In the genomic region with DNA sequence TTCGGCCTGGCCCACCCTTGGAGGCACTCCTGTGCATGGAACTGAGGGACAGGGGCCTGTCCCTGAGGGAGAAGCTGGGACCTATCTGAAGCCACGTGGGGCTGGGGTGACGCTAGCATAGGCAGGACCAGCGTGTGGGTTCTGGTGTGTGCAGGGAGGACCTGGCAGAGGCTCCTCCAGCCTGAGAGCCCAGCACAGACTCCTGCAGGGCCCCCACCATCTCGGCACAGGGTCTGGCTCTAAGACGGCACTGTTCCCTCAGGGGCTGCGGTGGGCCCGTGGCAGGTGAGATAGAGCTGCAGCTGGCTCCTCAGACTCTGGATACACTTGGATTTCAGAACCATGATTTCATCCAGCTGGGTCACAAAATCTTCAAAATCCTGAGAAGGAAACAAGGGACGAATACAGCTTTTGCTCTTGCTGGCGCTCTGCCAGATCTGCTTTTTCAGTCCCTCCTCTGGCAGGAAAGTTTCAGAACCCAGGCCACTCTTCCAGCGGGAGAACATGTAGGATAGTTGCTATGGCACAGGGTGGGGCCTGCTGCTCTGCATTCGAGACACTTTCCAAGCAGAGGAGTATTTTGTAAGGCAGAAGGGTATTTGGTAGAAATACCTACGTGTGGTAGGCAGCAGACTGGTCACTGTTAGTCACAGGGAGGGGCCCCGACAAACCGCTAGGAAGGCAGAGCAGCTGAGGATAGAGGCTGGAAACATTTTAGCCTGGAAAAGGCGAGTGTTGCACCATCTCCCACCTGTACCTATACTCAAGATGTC, we compare ENCODE assay signal across 1 cellular context.
TF ChIP-seq lines count a peak whose summit lies in the region.

No MANE protein-coding gene starts in this region.

TF ChIP-seq in HepG2, 621 proteins besides CTCF, POLR2A, EP300 and RAD21 (continued from another document):
- TF ChIP-seq, protein P1, sequence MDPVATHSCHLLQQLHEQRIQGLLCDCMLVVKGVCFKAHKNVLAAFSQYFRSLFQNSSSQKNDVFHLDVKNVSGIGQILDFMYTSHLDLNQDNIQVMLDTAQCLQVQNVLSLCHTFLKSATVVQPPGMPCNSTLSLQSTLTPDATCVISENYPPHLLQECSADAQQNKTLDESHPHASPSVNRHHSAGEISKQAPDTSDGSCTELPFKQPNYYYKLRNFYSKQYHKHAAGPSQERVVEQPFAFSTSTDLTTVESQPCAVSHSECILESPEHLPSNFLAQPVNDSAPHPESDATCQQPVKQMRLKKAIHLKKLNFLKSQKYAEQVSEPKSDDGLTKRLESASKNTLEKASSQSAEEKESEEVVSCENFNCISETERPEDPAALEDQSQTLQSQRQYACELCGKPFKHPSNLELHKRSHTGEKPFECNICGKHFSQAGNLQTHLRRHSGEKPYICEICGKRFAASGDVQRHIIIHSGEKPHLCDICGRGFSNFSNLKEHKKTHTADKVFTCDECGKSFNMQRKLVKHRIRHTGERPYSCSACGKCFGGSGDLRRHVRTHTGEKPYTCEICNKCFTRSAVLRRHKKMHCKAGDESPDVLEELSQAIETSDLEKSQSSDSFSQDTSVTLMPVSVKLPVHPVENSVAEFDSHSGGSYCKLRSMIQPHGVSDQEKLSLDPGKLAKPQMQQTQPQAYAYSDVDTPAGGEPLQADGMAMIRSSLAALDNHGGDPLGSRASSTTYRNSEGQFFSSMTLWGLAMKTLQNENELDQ (CRISPR knock-in tag; IDR thresholded peaks at IDR 0.05; ENCODE audit: borderline replicate concordance) = no peak
- TF ChIP-seq POLR2G (IDR thresholded peaks at IDR 0.05; ENCODE audit: low read depth, low read length) = peak; percentile 9; the same call in 1 of the 2 replicates
- no peak for TF ChIP-seq MIER2 (CRISPR knock-in tag; IDR thresholded peaks at IDR 0.05)
- TF ChIP-seq, protein P2, sequence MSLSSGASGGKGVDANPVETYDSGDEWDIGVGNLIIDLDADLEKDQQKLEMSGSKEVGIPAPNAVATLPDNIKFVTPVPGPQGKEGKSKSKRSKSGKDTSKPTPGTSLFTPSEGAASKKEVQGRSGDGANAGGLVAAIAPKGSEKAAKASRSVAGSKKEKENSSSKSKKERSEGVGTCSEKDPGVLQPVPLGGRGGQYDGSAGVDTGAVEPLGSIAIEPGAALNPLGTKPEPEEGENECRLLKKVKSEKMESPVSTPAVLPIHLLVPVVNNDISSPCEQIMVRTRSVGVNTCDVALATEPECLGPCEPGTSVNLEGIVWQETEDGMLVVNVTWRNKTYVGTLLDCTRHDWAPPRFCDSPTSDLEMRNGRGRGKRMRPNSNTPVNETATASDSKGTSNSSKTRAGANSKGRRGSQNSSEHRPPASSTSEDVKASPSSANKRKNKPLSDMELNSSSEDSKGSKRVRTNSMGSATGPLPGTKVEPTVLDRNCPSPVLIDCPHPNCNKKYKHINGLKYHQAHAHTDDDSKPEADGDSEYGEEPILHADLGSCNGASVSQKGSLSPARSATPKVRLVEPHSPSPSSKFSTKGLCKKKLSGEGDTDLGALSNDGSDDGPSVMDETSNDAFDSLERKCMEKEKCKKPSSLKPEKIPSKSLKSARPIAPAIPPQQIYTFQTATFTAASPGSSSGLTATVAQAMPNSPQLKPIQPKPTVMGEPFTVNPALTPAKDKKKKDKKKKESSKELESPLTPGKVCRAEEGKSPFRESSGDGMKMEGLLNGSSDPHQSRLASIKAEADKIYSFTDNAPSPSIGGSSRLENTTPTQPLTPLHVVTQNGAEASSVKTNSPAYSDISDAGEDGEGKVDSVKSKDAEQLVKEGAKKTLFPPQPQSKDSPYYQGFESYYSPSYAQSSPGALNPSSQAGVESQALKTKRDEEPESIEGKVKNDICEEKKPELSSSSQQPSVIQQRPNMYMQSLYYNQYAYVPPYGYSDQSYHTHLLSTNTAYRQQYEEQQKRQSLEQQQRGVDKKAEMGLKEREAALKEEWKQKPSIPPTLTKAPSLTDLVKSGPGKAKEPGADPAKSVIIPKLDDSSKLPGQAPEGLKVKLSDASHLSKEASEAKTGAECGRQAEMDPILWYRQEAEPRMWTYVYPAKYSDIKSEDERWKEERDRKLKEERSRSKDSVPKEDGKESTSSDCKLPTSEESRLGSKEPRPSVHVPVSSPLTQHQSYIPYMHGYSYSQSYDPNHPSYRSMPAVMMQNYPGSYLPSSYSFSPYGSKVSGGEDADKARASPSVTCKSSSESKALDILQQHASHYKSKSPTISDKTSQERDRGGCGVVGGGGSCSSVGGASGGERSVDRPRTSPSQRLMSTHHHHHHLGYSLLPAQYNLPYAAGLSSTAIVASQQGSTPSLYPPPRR (CRISPR knock-in tag; IDR thresholded peaks at IDR 0.05; ENCODE audit: borderline replicate concordance) = no peak
- TF ChIP-seq, protein P3, sequence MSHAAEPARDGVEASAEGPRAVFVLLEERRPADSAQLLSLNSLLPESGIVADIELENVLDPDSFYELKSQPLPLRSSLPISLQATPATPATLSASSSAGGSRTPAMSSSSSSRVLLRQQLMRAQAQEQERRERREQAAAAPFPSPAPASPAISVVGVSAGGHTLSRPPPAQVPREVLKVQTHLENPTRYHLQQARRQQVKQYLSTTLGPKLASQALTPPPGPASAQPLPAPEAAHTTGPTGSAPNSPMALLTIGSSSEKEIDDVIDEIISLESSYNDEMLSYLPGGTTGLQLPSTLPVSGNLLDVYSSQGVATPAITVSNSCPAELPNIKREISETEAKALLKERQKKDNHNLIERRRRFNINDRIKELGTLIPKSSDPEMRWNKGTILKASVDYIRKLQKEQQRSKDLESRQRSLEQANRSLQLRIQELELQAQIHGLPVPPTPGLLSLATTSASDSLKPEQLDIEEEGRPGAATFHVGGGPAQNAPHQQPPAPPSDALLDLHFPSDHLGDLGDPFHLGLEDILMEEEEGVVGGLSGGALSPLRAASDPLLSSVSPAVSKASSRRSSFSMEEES (CRISPR knock-in tag; IDR thresholded peaks at IDR 0.05) = no peak
- peak; percentile 62 for TF ChIP-seq LCORL (IDR thresholded peaks at IDR 0.05)
- no peak for TF ChIP-seq LCORL (CRISPR knock-in tag; IDR thresholded peaks at IDR 0.05)
- no peak for TF ChIP-seq KLF9 (CRISPR knock-in tag; IDR thresholded peaks at IDR 0.05; ENCODE audit: low read depth)
- no peak for TF ChIP-seq ZNF274 (CRISPR knock-in tag; IDR thresholded peaks at IDR 0.05)
- peak; percentile 90 for TF ChIP-seq RBM22 (optimal IDR thresholded peaks at IDR 0.05; ENCODE audit: low read length)
- no peak for TF ChIP-seq CENPX (CRISPR knock-in tag; IDR thresholded peaks at IDR 0.05)
- no peak for TF ChIP-seq ZNF354B (CRISPR knock-in tag; IDR thresholded peaks at IDR 0.05)
- TF ChIP-seq ZC3H13 (CRISPR knock-in tag; IDR thresholded peaks at IDR 0.05) = no peak
- TF ChIP-seq GPN1 (CRISPR knock-in tag; IDR thresholded peaks at IDR 0.05; ENCODE audit: borderline replicate concordance) = no peak
- no peak for TF ChIP-seq CAMTA2 (CRISPR knock-in tag; IDR thresholded peaks at IDR 0.05; ENCODE audit: borderline replicate concordance)
- no peak for TF ChIP-seq ZNF644 (CRISPR knock-in tag; IDR thresholded peaks at IDR 0.05; ENCODE audit: low read depth)
- no peak for TF ChIP-seq SSRP1 (CRISPR knock-in tag; IDR thresholded peaks at IDR 0.05)
- TF ChIP-seq MBD4 (IDR thresholded peaks at IDR 0.05; ENCODE audit: borderline replicate concordance, low read length) = no peak
- no peak for TF ChIP-seq SNRNP70 (IDR thresholded peaks at IDR 0.05; ENCODE audit: low read depth, low read length)
- no peak for TF ChIP-seq ZNF776 (CRISPR knock-in tag; IDR thresholded peaks at IDR 0.05)
- no peak for TF ChIP-seq FLYWCH1 (CRISPR knock-in tag; IDR thresholded peaks at IDR 0.05)
TF ChIP-seq in HepG2: peak in this region for 4.
